In genomic region chr1:12230549-12231275, GRCh38 we compare ENCODE assay signal across 8 cellular contexts. TPM values are rescaled to one million over a fixed set of nuclear protein-coding genes. Genes with fewer than 3 reads are reported as not detected.
DNase-seq lines count a peak whose midpoint lies in the region; ATAC-seq and TF ChIP-seq lines count a peak whose summit lies in the region.

No MANE protein-coding gene starts in this region.

- no peaks in the 10 kb centered on the region for H3K27me3 ChIP-seq in brain microvascular endothelial cell (replicated peaks)
- H3K27me3 ChIP-seq in skeletal muscle tissue (ENCODE audit: control insufficient read depth in 3 of 3, insufficient read depth in 3 of 3, low read length in 3 of 3): no peaks in the 10 kb centered on the region

- H3K4me3 ChIP-seq in brain microvascular endothelial cell (ENCODE audit: low read depth, low read length) (peak overlapping the region; percentile 88), skeletal muscle tissue (ENCODE audit: low read length in 3 of 3) (peak overlapping the region; percentile 85 to 93 (median 86))

- ATAC-seq in GM18907 (IDR thresholded peaks at IDR 0.05; ENCODE audit: unreplicated experiment): peak; percentile 29
- no peak for ATAC-seq in HG03571 (IDR thresholded peaks at IDR 0.05; ENCODE audit: unreplicated experiment)

- no peaks in the 10 kb centered on the region for H3K9me3 ChIP-seq in skeletal muscle tissue (ENCODE audit: control insufficient read depth in 3 of 3, low read length in 3 of 3)

- peak overlapping the region; percentile 91 to 99 (median 97) for H3K9ac ChIP-seq in skeletal muscle tissue (ENCODE audit: low read depth in 1 of 3, low read length in 3 of 3)

- H3K4me1 ChIP-seq in skeletal muscle tissue (ENCODE audit: control insufficient read depth in 3 of 3, insufficient read depth in 3 of 3, low read length in 3 of 3): peaks cover 16 to 21% (median 19%) of the 10 kb centered on the region in 3 donors

- H3K36me3 ChIP-seq in brain microvascular endothelial cell (replicated peaks) (peaks cover 2% of the 10 kb centered on the region), skeletal muscle tissue (ENCODE audit: control insufficient read depth in 3 of 3, insufficient read depth in 3 of 3, low read length in 3 of 3) (peaks cover 0 to 6% (median 0%) of the 10 kb centered on the region in 3 donors)

- DNase-seq in ACHN (peak; percentile 35), M059J (ENCODE audit: low read depth) (peak; percentile 55), brain microvascular endothelial cell (no peak), iPS-NIHi7 (ENCODE audit: extremely low spot score) (peak; percentile 58), NCI-H510A (lab: John Stamatoyannopoulos, UW) (no peak)

- in situ Hi-C loops in ACHN (cut with HindIII; ENCODE audit: low pct_ligation_motif_present, low pct_unique_long_range_greater_than_20kb, low sequenced_read_pairs): no loop called here
- in situ Hi-C loops in brain microvascular endothelial cell (cut with HindIII; ENCODE audit: low pct_ligation_motif_present, low sequenced_read_pairs): no loop called here

- TF ChIP-seq CTCF in brain microvascular endothelial cell (IDR thresholded peaks at IDR 0.05; ENCODE audit: low read depth, low read length, missing control alignments): no peak

- H3K27ac ChIP-seq in brain microvascular endothelial cell (peak overlapping the region; percentile 60), skeletal muscle tissue (ENCODE audit: low read depth, low read length) (peak overlapping the region; percentile 98)

RNA-seq across cellular contexts. Expression of gene VPS13D, which starts 0.9 kb away (rescaled TPM):
- 14.2 and 22.7 TPM in 2 replicates for total RNA-seq in M059J (2014; rRNA removed; shearing (Covaris generic))
- 40.2 TPM for total RNA-seq in skeletal muscle tissue

Comparison
In these comparisons a context has a peak if more than half of its experiments do, and no peak if none do; other contexts are left out.
1. DNase-seq: peak in ACHN (single experiment), M059J (single experiment) and iPS-NIHi7 (single experiment); none in brain microvascular endothelial cell (single experiment) and NCI-H510A (single experiment).